In genomic region chr2:28175028-28175427, GRCh38 we compare ENCODE assay signal across 16 cellular contexts.
DNase-seq lines count a peak whose midpoint lies in the region; ATAC-seq and TF ChIP-seq lines count a peak whose summit lies in the region.
"Had no signal": no experiment of that assay in that cellular context is flagged by ENCODE, and none has a peak within 500 bp of the region (broad histone marks: within the 10 kb centered on the region; RNA-seq: fewer than 3 reads in every experiment).

No MANE protein-coding gene starts in this region.

- H3K27ac ChIP-seq in WERI-Rb-1, result no peak overlapping the region
- H3K27ac ChIP-seq: spleen, suprapubic skin had no signal

- no peaks in the 10 kb centered on the region for H3K36me3 ChIP-seq in WERI-Rb-1
- H3K36me3 ChIP-seq in mucosa of descending colon (ENCODE audit: low read depth), result no peaks in the 10 kb centered on the region
- H3K36me3 ChIP-seq: suprapubic skin had no signal

- H3K9me3 ChIP-seq in WERI-Rb-1 (ENCODE audit: severe bottlenecking), result no peaks in the 10 kb centered on the region
- peaks cover 14% of the 10 kb centered on the region for H3K9me3 ChIP-seq in mucosa of descending colon
- H3K9me3 ChIP-seq: suprapubic skin had no signal

- TF ChIP-seq CTCF in GM12864 (IDR thresholded peaks at IDR 0.05; ENCODE audit: low read depth, low read length, missing control alignments) (peak; percentile 1), WERI-Rb-1 (IDR thresholded peaks at IDR 0.05; ENCODE audit: low read depth, low read length) (peak; percentile 60), mucosa of descending colon (IDR thresholded peaks at IDR 0.05) (no peak)

- H3K27me3 ChIP-seq in WERI-Rb-1 (ENCODE audit: insufficient read depth, low read depth, severe bottlenecking), result no peaks in the 10 kb centered on the region
- H3K27me3 ChIP-seq: spleen, suprapubic skin had no signal

- peak; percentile 57 for ATAC-seq in mucosa of descending colon
- no peak for ATAC-seq in HG03175 (IDR thresholded peaks at IDR 0.05; ENCODE audit: unreplicated experiment)

- no peak overlapping the region for H3K4me3 ChIP-seq in GM12864 (ENCODE audit: low read depth, low read length)
- no peak overlapping the region for H3K4me3 ChIP-seq in WERI-Rb-1 (ENCODE audit: low read depth, low read length)
- H3K4me3 ChIP-seq in mucosa of descending colon, result no peak overlapping the region
- H3K4me3 ChIP-seq: spleen, suprapubic skin had no signal

- H3K4me1 ChIP-seq in mucosa of descending colon (ENCODE audit: low read depth), result peaks cover 6% of the 10 kb centered on the region
- H3K4me1 ChIP-seq: spleen had no signal

- intact Hi-C loops in mucosa of descending colon (cut with DNase I, micrococcal nuclease), result no loop called here

- DNase-seq in GM12864 (ENCODE audit: low read depth) (no peak), HT-29 (ENCODE audit: low spot score) (peak; percentile 40), WERI-Rb-1 (peak; percentile 52), mucosa of descending colon (peak in 1 of 3 donors; percentile 30), activated gamma-delta T cell treated with Interleukin-2 at 50 U/mL for 16 hours (no peak), GM19240 (ENCODE audit: insufficient read length, low spot score) (no peak), midbrain (lab: John Stamatoyannopoulos, UW) (no peak)
- DNase-seq: activated CD4-positive, alpha-beta T cell treated with anti-CD3 and anti-CD28 coated beads for 4 hours; activated gamma-delta T cell; amniotic stem cell; central memory CD4-positive, alpha-beta T cell; GDM1; NCI-H1694; spleen had no signal

Comparison
In these comparisons a context has a peak if more than half of its experiments do, and no peak if none do; other contexts are left out.
1. DNase-seq: peak in HT-29 (single experiment) and WERI-Rb-1 (single experiment); none in GM12864 (single experiment), activated gamma-delta T cell treated with Interleukin-2 at 50 U/mL for 16 hours (single experiment), GM19240 (single experiment) and midbrain (single experiment).